In the genomic region with DNA sequence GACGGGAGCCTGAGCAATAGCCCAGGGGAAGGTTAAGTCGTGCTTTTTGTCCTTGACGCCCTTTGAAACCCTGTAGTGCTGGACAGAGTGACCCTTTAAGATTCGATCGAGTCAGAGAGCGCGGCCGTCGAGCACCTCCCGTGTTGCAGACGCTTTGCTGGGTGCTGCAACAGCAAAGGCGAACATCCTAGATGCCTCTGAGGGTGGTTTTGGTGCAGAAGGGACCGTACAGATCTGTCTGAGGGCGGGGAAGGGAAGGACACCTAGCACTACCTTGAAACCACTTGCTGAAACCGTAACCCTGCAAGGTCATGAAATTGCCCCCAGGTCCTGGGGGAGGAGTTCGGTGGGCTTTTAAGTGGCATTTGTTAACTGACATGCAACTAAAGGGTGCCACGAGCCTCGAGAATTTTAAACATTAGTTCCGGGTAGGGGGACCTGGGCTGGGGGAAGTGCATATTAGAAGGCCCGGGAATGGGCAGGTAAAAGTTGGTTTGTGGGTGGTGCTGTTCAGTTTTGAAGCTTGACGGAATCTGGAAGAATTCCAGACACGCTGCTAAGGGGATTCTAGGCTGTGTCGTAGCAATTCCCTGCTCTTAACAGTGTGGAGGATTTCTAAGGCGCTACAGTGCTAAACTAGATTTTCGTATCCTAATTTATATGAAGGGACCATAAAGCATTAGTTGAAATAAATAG, we compare ENCODE assay signal across 1 cellular context.
TF ChIP-seq lines count a peak whose summit lies in the region.

No MANE protein-coding gene starts in this region.

TF ChIP-seq in HepG2, 621 proteins besides CTCF, POLR2A, EP300 and RAD21 (continued from another document):
- TF ChIP-seq ZNF20 (CRISPR knock-in tag; IDR thresholded peaks at IDR 0.05) (peak; percentile 49; the same call in 1 of the 2 replicates), NR2F1 (CRISPR knock-in tag; IDR thresholded peaks at IDR 0.05) (peak in 1 of 2 experiments; percentile 50; a peak in 1 of 4 replicates), ZBTB2 (CRISPR knock-in tag; IDR thresholded peaks at IDR 0.05; ENCODE audit: low read depth) (peak; percentile 50; the same call in 1 of the 2 replicates), FIP1L1 (IDR thresholded peaks at IDR 0.05; ENCODE audit: borderline replicate concordance, insufficient read depth, low read depth, low read length) (no peak), ZBTB7A (CRISPR knock-in tag; IDR thresholded peaks at IDR 0.05) (0 out of 2 replicates have a peak, but pooled peaks have one; percentile 8), ZNF598 (CRISPR knock-in tag; IDR thresholded peaks at IDR 0.05; ENCODE audit: borderline replicate concordance) (peak; percentile 29; the same call in 1 of the 2 replicates), ZNF605 (CRISPR knock-in tag; IDR thresholded peaks at IDR 0.05) (0 out of 2 replicates have a peak, but pooled peaks have one; percentile 2), ZNF33A (CRISPR knock-in tag; IDR thresholded peaks at IDR 0.05; ENCODE audit: borderline replicate concordance) (no peak), ZNF556 (CRISPR knock-in tag; IDR thresholded peaks at IDR 0.05; ENCODE audit: borderline replicate concordance) (no peak), HNF1B (CRISPR knock-in tag; IDR thresholded peaks at IDR 0.05) (no peak), ZFP36 (IDR thresholded peaks at IDR 0.05; ENCODE audit: borderline replicate concordance, low read depth, low read length, partially characterized antibody) (no peak), ZNF18 (CRISPR knock-in tag; IDR thresholded peaks at IDR 0.05; ENCODE audit: insufficient replicate concordance) (no peak), ZNF367 (CRISPR knock-in tag; IDR thresholded peaks at IDR 0.05; ENCODE audit: borderline replicate concordance) (no peak), MZF1 (CRISPR knock-in tag; IDR thresholded peaks at IDR 0.05; ENCODE audit: borderline replicate concordance) (no peak), ZSCAN31 (CRISPR knock-in tag; IDR thresholded peaks at IDR 0.05; ENCODE audit: low read depth) (peak; percentile 38; the same call in 1 of the 2 replicates), ZNF577 (CRISPR knock-in tag; IDR thresholded peaks at IDR 0.05; ENCODE audit: borderline replicate concordance, low read depth) (no peak), IKZF5 (CRISPR knock-in tag; IDR thresholded peaks at IDR 0.05) (no peak), HOXD1 (CRISPR knock-in tag; IDR thresholded peaks at IDR 0.05) (no peak), GATA4 (IDR thresholded peaks at IDR 0.05; ENCODE audit: borderline replicate concordance, low read depth) (no peak), SUZ12 (IDR thresholded peaks at IDR 0.05; ENCODE audit: low read depth, low read length) (no peak), ATF4 (CRISPR knock-in tag; IDR thresholded peaks at IDR 0.05) (no peak), HIVEP1 (CRISPR knock-in tag; IDR thresholded peaks at IDR 0.05) (0 out of 2 replicates have a peak, but pooled peaks have one; percentile 2), ZNF543 (CRISPR knock-in tag; IDR thresholded peaks at IDR 0.05) (no peak), FLYWCH1 (CRISPR knock-in tag; IDR thresholded peaks at IDR 0.05) (no peak), ZNF382 (CRISPR knock-in tag; IDR thresholded peaks at IDR 0.05; ENCODE audit: borderline replicate concordance) (no peak), GZF1 (CRISPR knock-in tag; IDR thresholded peaks at IDR 0.05) (no peak), ZNF253 (CRISPR knock-in tag; IDR thresholded peaks at IDR 0.05; ENCODE audit: borderline replicate concordance) (no peak), SYNCRIP (IDR thresholded peaks at IDR 0.05; ENCODE audit: insufficient read depth, low read depth, low read length) (no peak), HES4 (CRISPR knock-in tag; IDR thresholded peaks at IDR 0.05; ENCODE audit: borderline replicate concordance) (no peak), ZNF589 (CRISPR knock-in tag; conservative IDR thresholded peaks at IDR 0.05) (0 out of 2 replicates have a peak, but pooled peaks have one; percentile 53), MAFK (conservative IDR thresholded peaks at IDR 0.05 in 1 of 2, IDR thresholded peaks at IDR 0.05 in 1 of 2; ENCODE audit: low read length in 2 of 2) (no peak)
- TF ChIP-seq, protein P1, sequence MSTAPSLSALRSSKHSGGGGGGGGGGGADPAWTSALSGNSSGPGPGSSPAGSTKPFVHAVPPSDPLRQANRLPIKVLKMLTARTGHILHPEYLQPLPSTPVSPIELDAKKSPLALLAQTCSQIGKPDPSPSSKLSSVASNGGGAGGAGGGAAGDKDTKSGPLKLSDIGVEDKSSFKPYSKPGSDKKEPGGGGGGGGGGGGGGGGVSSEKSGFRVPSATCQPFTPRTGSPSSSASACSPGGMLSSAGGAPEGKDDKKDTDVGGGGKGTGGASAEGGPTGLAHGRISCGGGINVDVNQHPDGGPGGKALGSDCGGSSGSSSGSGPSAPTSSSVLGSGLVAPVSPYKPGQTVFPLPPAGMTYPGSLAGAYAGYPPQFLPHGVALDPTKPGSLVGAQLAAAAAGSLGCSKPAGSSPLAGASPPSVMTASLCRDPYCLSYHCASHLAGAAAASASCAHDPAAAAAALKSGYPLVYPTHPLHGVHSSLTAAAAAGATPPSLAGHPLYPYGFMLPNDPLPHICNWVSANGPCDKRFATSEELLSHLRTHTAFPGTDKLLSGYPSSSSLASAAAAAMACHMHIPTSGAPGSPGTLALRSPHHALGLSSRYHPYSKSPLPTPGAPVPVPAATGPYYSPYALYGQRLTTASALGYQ (CRISPR knock-in tag; IDR thresholded peaks at IDR 0.05): no peak
- TF ChIP-seq, protein P2, sequence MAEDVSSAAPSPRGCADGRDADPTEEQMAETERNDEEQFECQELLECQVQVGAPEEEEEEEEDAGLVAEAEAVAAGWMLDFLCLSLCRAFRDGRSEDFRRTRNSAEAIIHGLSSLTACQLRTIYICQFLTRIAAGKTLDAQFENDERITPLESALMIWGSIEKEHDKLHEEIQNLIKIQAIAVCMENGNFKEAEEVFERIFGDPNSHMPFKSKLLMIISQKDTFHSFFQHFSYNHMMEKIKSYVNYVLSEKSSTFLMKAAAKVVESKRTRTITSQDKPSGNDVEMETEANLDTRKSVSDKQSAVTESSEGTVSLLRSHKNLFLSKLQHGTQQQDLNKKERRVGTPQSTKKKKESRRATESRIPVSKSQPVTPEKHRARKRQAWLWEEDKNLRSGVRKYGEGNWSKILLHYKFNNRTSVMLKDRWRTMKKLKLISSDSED (CRISPR knock-in tag; IDR thresholded peaks at IDR 0.05): no peak
TF ChIP-seq in HepG2: peak in this region for 23.
